Comparison of ENCODE assay signal across 8 cellular contexts in genomic region chr2:69436594-69436936, GRCh38. TPM values are rescaled to one million over a fixed set of nuclear protein-coding genes. Genes with fewer than 3 reads are reported as not detected.
DNase-seq lines count a peak whose midpoint lies in the region; ATAC-seq and TF ChIP-seq lines count a peak whose summit lies in the region.

No MANE protein-coding gene starts in this region.

- WGBS in thyroid gland, 2 donors, result 2 to 7% methylated on average over 5 of the region's 5 CpGs

- no peak for TF ChIP-seq POLR2A in thyroid gland (IDR thresholded peaks at IDR 0.05)

- H3K9ac ChIP-seq in adipocyte (ENCODE audit: low read length), result peak overlapping the region; percentile 97

- H3K36me3 ChIP-seq in adipocyte (ENCODE audit: control insufficient read depth, insufficient read depth, low read length, severe bottlenecking) (peaks cover 3% of the 10 kb centered on the region), thyroid gland (no peaks in the 10 kb centered on the region)

- H3K9me3 ChIP-seq in adipocyte (ENCODE audit: control insufficient read depth, low read length) (no peaks in the 10 kb centered on the region), thyroid gland (no peaks in the 10 kb centered on the region)

- TF ChIP-seq CTCF in GM13977 (IDR thresholded peaks at IDR 0.05; ENCODE audit: extremely low read depth, insufficient read depth, missing control alignments), result peak; percentile 9
- TF ChIP-seq CTCF in thyroid gland (IDR thresholded peaks at IDR 0.05), result peak in 1 of 6 experiments; percentile 23

- peak; percentile 11 for ATAC-seq in HG03139 (IDR thresholded peaks at IDR 0.05; ENCODE audit: unreplicated experiment)
- ATAC-seq in left colon, result peak; percentile 38

- H3K27me3 ChIP-seq in adipocyte (replicated peaks; ENCODE audit: control insufficient read depth, insufficient read depth, low read length) (no peaks in the 10 kb centered on the region), thyroid gland (no peaks in the 10 kb centered on the region)

- H3K4me1 ChIP-seq in adipocyte (ENCODE audit: control insufficient read depth, insufficient read depth, low read length), result peaks cover 26% of the 10 kb centered on the region
- peaks cover 10 to 23% of the 10 kb centered on the region in 2 donors for H3K4me1 ChIP-seq in thyroid gland

- peak; percentile 37 for DNase-seq in GM13977 (ENCODE audit: low spot score)
- no peak for DNase-seq in adipocyte (ENCODE audit: low read depth)
- DNase-seq in left colon, result no peak
- DNase-seq in thyroid gland, result no peak
- no peak for DNase-seq in HuH-7.5 (ENCODE audit: low spot score)
- DNase-seq in NCI-H2081 treated with DMSO at 0.1 percent for 48 hours (lab: John Stamatoyannopoulos, UW), result no peak
- DNase-seq in DMS 273 (lab: John Stamatoyannopoulos, UW; ENCODE audit: unreplicated experiment), result no peak

- in situ Hi-C loops in GM13977 (cut with MboI; ENCODE audit: low pct_unique_long_range_greater_than_20kb, low sequenced_read_pairs, unreplicated experiment), result no loop called here

- intact Hi-C loops in left colon (cut with DNase I, micrococcal nuclease) (no loop called here), thyroid gland (cut with DNase I) (no loop called here)

- peak overlapping the region; percentile 86 for H3K4me3 ChIP-seq in adipocyte (ENCODE audit: low read length)
- peak overlapping the region; percentile 43 to 91 (median 64) for H3K4me3 ChIP-seq in thyroid gland (replicated peaks in 1 of 3)

- peak overlapping the region; percentile 88 to 99 (median 99) for H3K27ac ChIP-seq in thyroid gland

RNA-seq across cellular contexts. Expression of gene NFU1, which starts 0.7 kb away (rescaled TPM):
- 10 to 100 TPM; 41.1 to 44.6 TPM for total RNA-seq in left colon
- total RNA-seq in thyroid gland, result 10 to 100 TPM; 38.7 to 74.2 (median 55.2) TPM

RNA-seq across cellular contexts. Expression of gene GFPT1, which starts 49.5 kb away (rescaled TPM):
- total RNA-seq in left colon, result 100 to 1,000 TPM; 158 to 242 TPM
- 100 to 1,000 TPM in 1 of 4 donors, 10 to 100 TPM in 3; 56.7 to 125 (median 71.3) TPM for total RNA-seq in thyroid gland
